ENCODE assay signal across 12 cellular contexts in the genomic region with DNA sequence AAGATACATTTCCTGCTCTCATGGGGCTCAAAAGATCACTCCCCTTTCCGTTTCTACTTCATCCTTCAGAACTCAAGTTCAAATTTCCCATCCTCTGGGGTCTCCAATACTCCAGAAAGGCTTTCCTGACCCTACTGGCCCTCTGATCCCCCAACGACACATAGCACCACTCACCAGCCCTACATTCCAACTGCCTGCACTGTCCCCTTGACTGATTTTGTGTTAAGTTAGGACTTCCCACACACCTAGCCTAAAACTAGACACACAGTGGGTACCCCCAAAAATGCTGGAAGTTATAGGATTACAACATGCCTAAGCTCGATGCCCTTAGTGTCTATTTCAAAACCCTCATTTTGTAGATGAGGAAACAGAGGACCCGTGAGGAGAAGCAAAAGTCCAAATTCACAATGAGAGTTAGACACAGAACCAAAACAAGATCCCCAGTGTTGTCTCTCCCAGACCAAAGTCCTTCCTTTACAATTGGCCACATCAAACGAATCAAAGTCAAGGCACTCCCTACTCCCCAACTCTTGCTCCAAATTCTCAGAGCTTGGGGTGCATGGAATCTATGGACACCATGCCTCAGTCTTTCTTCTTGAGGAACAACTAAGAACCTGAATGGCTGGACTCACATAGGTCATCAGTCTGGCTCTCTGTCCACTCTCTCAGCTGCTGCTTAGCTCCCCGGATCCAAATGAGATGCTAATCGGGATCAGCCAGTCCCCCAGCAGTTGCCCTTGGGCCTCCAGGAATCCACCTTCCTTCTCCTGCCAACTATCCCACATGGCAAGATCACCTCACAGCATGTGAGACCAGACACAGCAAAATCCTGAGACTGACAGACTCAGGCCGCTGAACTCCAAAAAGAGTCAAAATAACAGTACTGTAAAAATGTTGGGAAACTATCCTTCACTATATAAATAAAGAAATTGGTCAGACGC. TPM values are rescaled to one million over a fixed set of nuclear protein-coding genes. Genes with fewer than 3 reads are reported as not detected.
DNase-seq lines count a peak whose midpoint lies in the region; ATAC-seq and TF ChIP-seq lines count a peak whose summit lies in the region.
"Had no signal": no experiment of that assay in that cellular context is flagged by ENCODE, and none has a peak within 500 bp of the region (broad histone marks: within the 10 kb centered on the region; RNA-seq: fewer than 3 reads in every experiment).

No MANE protein-coding gene starts in this region.

- H3K36me3 Mint-ChIP-seq in CD14-positive monocyte = peaks cover 26 to 31% of the 10 kb centered on the region in 2 donors
- H3K36me3 Mint-ChIP-seq in HFFc6 (ENCODE audit: low read depth) = peaks cover 14% of the 10 kb centered on the region
- no peaks in the 10 kb centered on the region for H3K36me3 Mint-ChIP-seq in activated naive CD8-positive, alpha-beta T cell treated with anti-CD3 and anti-CD28 coated beads for 36 hours
- H3K36me3 Mint-ChIP-seq in naive B cell = peaks cover 0 to 4% of the 10 kb centered on the region in 2 donors

- intact Hi-C loops in CD14-positive monocyte (cut with micrococcal nuclease) = loop anchor here in 1 of 2 donors (5.0 kb wide), 1 partner anchor 405 kb away; no protein-coding TSS in a partner anchor

- H3K27me3 Mint-ChIP-seq in CD14-positive monocyte (ENCODE audit: low read depth in 3 of 3) (peaks cover 0 to 1% (median 0%) of the 10 kb centered on the region in 3 donors), HFFc6 (ENCODE audit: insufficient read depth) (peaks cover 2% of the 10 kb centered on the region; the same call in 1 of the 2 replicates), naive B cell (no peaks in the 10 kb centered on the region)
- no peaks in the 10 kb centered on the region for H3K27me3 Mint-ChIP-seq in activated naive CD8-positive, alpha-beta T cell treated with anti-CD3 and anti-CD28 coated beads for 36 hours

- H3K27ac Mint-ChIP-seq in CD14-positive monocyte = peak overlapping the region; percentile 87 to 94 (median 92)
- H3K27ac Mint-ChIP-seq in HFFc6 = peak overlapping the region; percentile 64
- no peak overlapping the region for H3K27ac Mint-ChIP-seq in activated naive CD8-positive, alpha-beta T cell treated with anti-CD3 and anti-CD28 coated beads for 36 hours
- H3K27ac Mint-ChIP-seq in naive B cell = peak overlapping the region in 2 of 6 donors; percentile 14 to 64

- DNase-seq in CD14-positive monocyte (ENCODE audit: low spot score) (no peak), HFFc6 (no peak), naive B cell (no peak), midbrain (lab: John Stamatoyannopoulos, UW) (no peak), iPS-NIHi11 (ENCODE audit: low spot score) (no peak), GOT3 (lab: John Stamatoyannopoulos, UW) (no peak), HPDE6-E6E7 (ENCODE audit: extremely low spot score) (no peak)
- DNase-seq in activated naive CD8-positive, alpha-beta T cell treated with anti-CD3 and anti-CD28 coated beads for 36 hours = no peak
- DNase-seq: COR-L47, foreskin keratinocyte, NCI-H1105 treated with DMSO at 0.1 percent for 48 hours, thyroid gland had no signal

- H3K4me3 Mint-ChIP-seq in CD14-positive monocyte (peak overlapping the region; percentile 43 to 77), HFFc6 (peak overlapping the region; percentile 95), naive B cell (peak overlapping the region; percentile 56 to 94 (median 76))
- H3K4me3 Mint-ChIP-seq in activated naive CD8-positive, alpha-beta T cell treated with anti-CD3 and anti-CD28 coated beads for 36 hours = peak overlapping the region; percentile 56

- H3K4me1 Mint-ChIP-seq in CD14-positive monocyte = peaks cover 60% of the 10 kb centered on the region
- peaks cover 34% of the 10 kb centered on the region for H3K4me1 Mint-ChIP-seq in HFFc6 (ENCODE audit: low read depth)
- peaks cover 25% of the 10 kb centered on the region for H3K4me1 Mint-ChIP-seq in activated naive CD8-positive, alpha-beta T cell treated with anti-CD3 and anti-CD28 coated beads for 36 hours
- peaks cover 26 to 46% (median 27%) of the 10 kb centered on the region in 3 donors for H3K4me1 Mint-ChIP-seq in naive B cell

- no peak for ATAC-seq in naive B cell (ENCODE audit: low read depth in 2 of 2)
- ATAC-seq: foreskin keratinocyte had no signal

- H3K9me3 Mint-ChIP-seq in CD14-positive monocyte = no peaks in the 10 kb centered on the region
- H3K9me3 Mint-ChIP-seq in HFFc6 = no peaks in the 10 kb centered on the region
- no peaks in the 10 kb centered on the region for H3K9me3 Mint-ChIP-seq in activated naive CD8-positive, alpha-beta T cell treated with anti-CD3 and anti-CD28 coated beads for 36 hours
- H3K9me3 Mint-ChIP-seq in naive B cell = no peaks in the 10 kb centered on the region

- TF ChIP-seq CTCF in CD14-positive monocyte (IDR thresholded peaks at IDR 0.05) (no peak), HFFc6 (IDR thresholded peaks at IDR 0.05) (no peak)

RNA-seq across cellular contexts. Expression of a gene that starts 1.7 kb away (rescaled TPM):
- 10 to 100 TPM; 15.8 to 17.7 TPM for polyA plus RNA-seq in CD14-positive monocyte
- total RNA-seq in HFFc6 (2021; fragmentation: NEBNext Ultra II Directional; extraction: Animal tissue kit (Norgen Biotek cat#: 25700)) = 10 to 100 TPM; 25.7 to 31.1 (median 27.1) TPM
- 10 to 100 TPM; 37.8 to 39.2 TPM for total RNA-seq in activated naive CD8-positive, alpha-beta T cell treated with anti-CD3 and anti-CD28 coated beads for 36 hours
- polyA plus RNA-seq in naive B cell (ENCODE audit: low read depth in 6 of 6) = 1 to 10 TPM; 4.1 to 8.6 (median 6.8) TPM
